Comparison of ENCODE assay signal across 9 cellular contexts in genomic region chr1:21254335-21254951, GRCh38. TPM values are rescaled to one million over a fixed set of nuclear protein-coding genes. Genes with fewer than 3 reads are reported as not detected.
DNase-seq lines count a peak whose midpoint lies in the region; ATAC-seq and TF ChIP-seq lines count a peak whose summit lies in the region.
"Had no signal": no experiment of that assay in that cellular context is flagged by ENCODE, and none has a peak within 500 bp of the region (broad histone marks: within the 10 kb centered on the region; RNA-seq: fewer than 3 reads in every experiment).

No MANE protein-coding gene starts in this region.

- POLR2A ChIA-PET in RWPE1 (lab: Yijun Ruan, JAX; ENCODE audit: low non-redundant PET): interaction anchor here (0.6 kb wide), 1 partner anchor 97 kb away, joined by 5 read pairs; no protein-coding TSS in a partner anchor

- WGBS in trophoblast cell (ENCODE audit: extremely low coverage, insufficient coverage, insufficient read length): no CpG with 5 or more reads among the region's 8 CpGs

- no peak overlapping the region for H4K8ac ChIP-seq in trophoblast cell (ENCODE audit: low read depth, low read length)

- H3K4me1 Mint-ChIP-seq in activated T-helper 2 cell treated with anti-CD3 and anti-CD28 coated beads, Interferon-gamma antibody, Interleukin-2, Interleukin-4, amounts not matched to agents 10 μg/mL and 5 μg/mL and 100 μg/mL, durations not matched to agents 14 hours and 24 hours and 36 hours (ENCODE audit: low read depth): peaks cover 31% of the 10 kb centered on the region
- H3K4me1 Mint-ChIP-seq in T-helper 2 cell treated with Interferon-gamma antibody and Interleukin-4, amounts not matched to agents 5 μg/mL and 100 μg/mL, for 36 hours (ENCODE audit: low read depth): peaks cover 14% of the 10 kb centered on the region

- CTCF ChIA-PET in RWPE1 (lab: Yijun Ruan, JAX): interaction anchor here (0.5 to 6.1 kb wide), 24 partner anchors 9 to 663 kb away, joined by 3 to 104 read pairs (median 3); no protein-coding TSS in a partner anchor

- H3K4me2 ChIP-seq in trophoblast cell (ENCODE audit: low read length): no peak overlapping the region

- no peaks in the 10 kb centered on the region for H3K79me1 ChIP-seq in trophoblast cell (ENCODE audit: low read length)

- H4K12ac ChIP-seq in trophoblast cell (ENCODE audit: low read depth, low read length): no peak overlapping the region

- H2AFZ ChIP-seq in trophoblast cell (ENCODE audit: insufficient read depth, low read length, poor library complexity): no peak overlapping the region

- no peak overlapping the region for H4K91ac ChIP-seq in trophoblast cell (ENCODE audit: low read depth, low read length)

- no peak overlapping the region for H3K14ac ChIP-seq in trophoblast cell (ENCODE audit: low read length)

- no peak overlapping the region for H2BK12ac ChIP-seq in trophoblast cell (ENCODE audit: low read length)

- no peaks in the 10 kb centered on the region for H3K9me3 ChIP-seq in trophoblast cell (ENCODE audit: insufficient read depth, low read depth, low read length)
- H3K9me3 ChIP-seq in HAP-1: peaks cover 3% of the 10 kb centered on the region; the same call in 1 of the 2 replicates

- no peak overlapping the region for H2BK5ac ChIP-seq in trophoblast cell (ENCODE audit: low read depth, low read length, poor library complexity)

- H3K18ac ChIP-seq in trophoblast cell (ENCODE audit: low read length): no peak overlapping the region

- no peak overlapping the region for H3K4ac ChIP-seq in trophoblast cell (ENCODE audit: low read depth, low read length)

- H3K27ac ChIP-seq in RWPE1 (peak overlapping the region; percentile 77), trophoblast cell (ENCODE audit: low read depth, low read length) (no peak overlapping the region)

- DNase-seq in COR-L47 (lab: John Stamatoyannopoulos, UW) (peak; percentile 16), RWPE1 (ENCODE audit: low spot score) (no peak), fibroblast of pulmonary artery (ENCODE audit: low read depth) (peak; percentile 57), trophoblast cell (peak; percentile 86 to 90), HAP-1 (ENCODE audit: low spot score in 2 of 2) (no peak)
- no peak for DNase-seq in activated T-helper 2 cell treated with anti-CD3 and anti-CD28 coated beads, Interferon-gamma antibody, Interleukin-2, Interleukin-4, amounts not matched to agents 10 μg/mL and 5 μg/mL and 100 μg/mL, durations not matched to agents 14 hours and 24 hours and 36 hours (ENCODE audit: low spot score)
- no peak for DNase-seq in T-helper 2 cell treated with Interferon-gamma antibody and Interleukin-4, amounts not matched to agents 5 μg/mL and 100 μg/mL, for 36 hours (ENCODE audit: low spot score)

- H3K4me1 ChIP-seq in trophoblast cell (ENCODE audit: control insufficient read depth in 1 of 2, insufficient read depth in 2 of 2, low read length in 2 of 2) (peaks cover 2 to 6% of the 10 kb centered on the region in 2 experiments), HAP-1 (no peaks in the 10 kb centered on the region)

- H2AK5ac ChIP-seq in trophoblast cell (ENCODE audit: low read length): no peak overlapping the region

- peaks cover 74% of the 10 kb centered on the region for H3K36me3 Mint-ChIP-seq in activated T-helper 2 cell treated with anti-CD3 and anti-CD28 coated beads, Interferon-gamma antibody, Interleukin-2, Interleukin-4, amounts not matched to agents 10 μg/mL and 5 μg/mL and 100 μg/mL, durations not matched to agents 14 hours and 24 hours and 36 hours (ENCODE audit: low read depth)
- H3K36me3 Mint-ChIP-seq in T-helper 2 cell treated with Interferon-gamma antibody and Interleukin-4, amounts not matched to agents 5 μg/mL and 100 μg/mL, for 36 hours (ENCODE audit: low read depth): peaks cover 17% of the 10 kb centered on the region

- H3K36me3 ChIP-seq in trophoblast cell (ENCODE audit: control insufficient read depth in 1 of 2, insufficient read depth in 2 of 2, low read length in 2 of 2): peaks cover 7 to 8% of the 10 kb centered on the region in 2 experiments
- H3K36me3 ChIP-seq in HAP-1 (replicated peaks): peaks cover 5% of the 10 kb centered on the region; the same call in 1 of the 2 replicates

- H3K27me3 Mint-ChIP-seq in activated T-helper 2 cell treated with anti-CD3 and anti-CD28 coated beads, Interferon-gamma antibody, Interleukin-2, Interleukin-4, amounts not matched to agents 10 μg/mL and 5 μg/mL and 100 μg/mL, durations not matched to agents 14 hours and 24 hours and 36 hours (ENCODE audit: low read depth): no peaks in the 10 kb centered on the region
- no peaks in the 10 kb centered on the region for H3K27me3 Mint-ChIP-seq in T-helper 2 cell treated with Interferon-gamma antibody and Interleukin-4, amounts not matched to agents 5 μg/mL and 100 μg/mL, for 36 hours (ENCODE audit: low read depth)
- H3K27me3 Mint-ChIP-seq: activated naive CD4-positive, alpha-beta T cell treated with anti-CD3 and anti-CD28 coated beads, Interleukin-2, amount 50 U/mL, for 24 hours had no signal

- H3K4me3 ChIP-seq in fibroblast of pulmonary artery (replicated peaks; ENCODE audit: low read depth, low read length) (no peak overlapping the region), trophoblast cell (ENCODE audit: low read depth, low read length) (no peak overlapping the region), HAP-1 (no peak overlapping the region)

- no peaks in the 10 kb centered on the region for H3K9me3 Mint-ChIP-seq in activated T-helper 2 cell treated with anti-CD3 and anti-CD28 coated beads, Interferon-gamma antibody, Interleukin-2, Interleukin-4, amounts not matched to agents 10 μg/mL and 5 μg/mL and 100 μg/mL, durations not matched to agents 14 hours and 24 hours and 36 hours
- H3K9me3 Mint-ChIP-seq in T-helper 2 cell treated with Interferon-gamma antibody and Interleukin-4, amounts not matched to agents 5 μg/mL and 100 μg/mL, for 36 hours: no peaks in the 10 kb centered on the region
- H3K9me3 Mint-ChIP-seq: activated naive CD4-positive, alpha-beta T cell treated with anti-CD3 and anti-CD28 coated beads, Interleukin-2, amount 50 U/mL, for 24 hours had no signal

- no peak overlapping the region for H3K4me3 Mint-ChIP-seq in activated T-helper 2 cell treated with anti-CD3 and anti-CD28 coated beads, Interferon-gamma antibody, Interleukin-2, Interleukin-4, amounts not matched to agents 10 μg/mL and 5 μg/mL and 100 μg/mL, durations not matched to agents 14 hours and 24 hours and 36 hours (ENCODE audit: low read depth)
- H3K4me3 Mint-ChIP-seq in T-helper 2 cell treated with Interferon-gamma antibody and Interleukin-4, amounts not matched to agents 5 μg/mL and 100 μg/mL, for 36 hours: no peak overlapping the region
- H3K4me3 Mint-ChIP-seq: activated naive CD4-positive, alpha-beta T cell treated with anti-CD3 and anti-CD28 coated beads, Interleukin-2, amount 50 U/mL, for 24 hours had no signal

- TF ChIP-seq CTCF in RWPE1 (conservative IDR thresholded peaks at IDR 0.05; ENCODE audit: low read depth) (no peak), fibroblast of pulmonary artery (IDR thresholded peaks at IDR 0.05; ENCODE audit: low read length, missing control alignments) (no peak)

- no peak overlapping the region for H3K23ac ChIP-seq in trophoblast cell (ENCODE audit: low read length)

- no peak overlapping the region for H3K9ac ChIP-seq in trophoblast cell (ENCODE audit: low read length)

- no peak overlapping the region for H2BK120ac ChIP-seq in trophoblast cell (ENCODE audit: insufficient read depth, low read length, poor library complexity)

- in situ Hi-C loops in HAP-1 (cut with MboI; ENCODE audit: low sequenced_read_pairs): no loop called here

- H3K79me2 ChIP-seq in trophoblast cell (ENCODE audit: control insufficient read depth, insufficient read depth, low read length, poor library complexity): no peaks in the 10 kb centered on the region

- no peaks in the 10 kb centered on the region for H3K27me3 ChIP-seq in trophoblast cell (ENCODE audit: insufficient read depth, low read length)
- H3K27me3 ChIP-seq in HAP-1 (ENCODE audit: low read depth): no peaks in the 10 kb centered on the region

- H3K27ac Mint-ChIP-seq in activated T-helper 2 cell treated with anti-CD3 and anti-CD28 coated beads, Interferon-gamma antibody, Interleukin-2, Interleukin-4, amounts not matched to agents 10 μg/mL and 5 μg/mL and 100 μg/mL, durations not matched to agents 14 hours and 24 hours and 36 hours: no peak overlapping the region
- H3K27ac Mint-ChIP-seq in T-helper 2 cell treated with Interferon-gamma antibody and Interleukin-4, amounts not matched to agents 5 μg/mL and 100 μg/mL, for 36 hours: no peak overlapping the region

- intact Hi-C loops in activated T-helper 2 cell treated with anti-CD3 and anti-CD28 coated beads, Interferon-gamma antibody, Interleukin-2, Interleukin-4, amounts not matched to agents 10 μg/mL and 5 μg/mL and 100 μg/mL, durations not matched to agents 14 hours and 24 hours and 36 hours (cut with micrococcal nuclease): no loop called here

- ATAC-seq in GM19035 (IDR thresholded peaks at IDR 0.05; ENCODE audit: unreplicated experiment): no peak

RNA-seq across cellular contexts. Expression of gene ECE1, which starts 35.8 kb away (rescaled TPM):
- polyA plus RNA-seq in trophoblast cell (2013): 50.0 and 52.3 TPM in 2 replicates
- 94.1 and 97.0 TPM in 2 replicates for total RNA-seq in activated T-helper 2 cell treated with anti-CD3 and anti-CD28 coated beads, Interferon-gamma antibody, Interleukin-2, Interleukin-4, amounts not matched to agents 10 μg/mL and 5 μg/mL and 100 μg/mL, durations not matched to agents 14 hours and 24 hours and 36 hours

Comparison
In these comparisons a context has a peak if more than half of its experiments do, and no peak if none do; other contexts are left out.
1. DNase-seq: peak in COR-L47 (single experiment), fibroblast of pulmonary artery (single experiment) and trophoblast cell (2 of 2); none in RWPE1 (single experiment), activated T-helper 2 cell treated with anti-CD3 and anti-CD28 coated beads, Interferon-gamma antibody, Interleukin-2, Interleukin-4, amounts not matched to agents 10 μg/mL and 5 μg/mL and 100 μg/mL, durations not matched to agents 14 hours and 24 hours and 36 hours (single experiment), T-helper 2 cell treated with Interferon-gamma antibody and Interleukin-4, amounts not matched to agents 5 μg/mL and 100 μg/mL, for 36 hours (single experiment) and HAP-1 (0 of 2).